7 cellular contexts compared by ENCODE assay signal in the genomic region with DNA sequence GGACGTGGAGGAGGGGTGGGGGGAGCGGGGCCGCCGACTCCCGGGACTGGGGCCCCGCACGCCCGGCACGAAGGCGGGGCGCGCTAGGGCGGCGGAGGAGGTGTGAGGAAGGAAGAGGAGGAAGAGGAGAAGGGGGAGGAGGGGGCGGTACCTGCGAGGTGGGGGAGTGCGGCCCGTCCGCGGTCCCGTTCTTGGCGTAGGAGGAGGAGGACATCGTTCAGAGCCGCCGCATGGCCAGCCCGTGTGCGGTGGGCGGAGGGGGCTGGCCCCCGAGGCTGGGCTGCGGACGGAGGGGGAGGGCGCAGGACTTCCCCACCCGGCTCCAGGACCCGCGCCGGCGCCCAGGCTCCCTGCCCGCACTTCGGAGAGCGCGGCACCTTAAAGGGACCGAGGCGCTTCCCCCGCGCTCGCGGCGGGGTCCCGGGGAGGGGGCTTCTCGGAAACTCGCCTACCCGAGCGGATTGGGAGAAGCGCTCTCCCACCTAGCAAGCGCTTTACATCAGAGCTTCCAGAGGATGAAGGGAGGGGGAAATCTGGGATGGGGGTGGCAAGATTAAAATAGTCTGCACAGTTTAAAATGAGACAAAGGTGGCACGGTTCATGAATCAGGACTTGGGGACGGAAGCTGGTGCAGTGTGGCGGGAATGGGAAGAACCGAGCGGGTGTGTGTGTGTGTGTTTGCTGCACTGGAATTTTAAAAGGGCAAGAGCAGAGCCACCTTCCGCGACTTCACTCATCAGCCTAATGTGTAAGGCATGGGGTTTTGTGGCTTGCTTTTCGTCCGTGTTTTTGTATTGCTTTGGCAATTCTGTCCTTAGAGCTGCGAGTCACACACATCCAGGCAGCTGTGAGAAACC. TPM values are rescaled to one million over a fixed set of nuclear protein-coding genes. Genes with fewer than 3 reads are reported as not detected.
A peak's percentile ranks its signal among the peaks of the same experiment; 100 is the strongest.
DNase-seq lines count a peak whose midpoint lies in the region; ATAC-seq and TF ChIP-seq lines count a peak whose summit lies in the region.

Gene CACNB4 (minus strand): TSS at position 247 of the 857 bp plus-strand sequence.

- H3K36me3 ChIP-seq in HAP-1 (replicated peaks) (no peaks in the 10 kb centered on the region), SJCRH30 (no peaks in the 10 kb centered on the region), mesendoderm (ENCODE audit: control insufficient read depth, insufficient read depth, low read length) (no peaks in the 10 kb centered on the region), upper lobe of left lung (no peaks in the 10 kb centered on the region)

- no peaks in the 10 kb centered on the region for H3K79me1 ChIP-seq in mesendoderm (ENCODE audit: low read length)

- TF ChIP-seq EP300 in upper lobe of left lung (IDR thresholded peaks at IDR 0.05): no peak

- peak within 1 kb of the TSS; percentile 49 for H3K4me2 ChIP-seq in mesendoderm (ENCODE audit: low read length)

- H3K9ac ChIP-seq in mesendoderm (ENCODE audit: low read length): peak within 1 kb of the TSS; percentile 52

- peak within 1 kb of the TSS; percentile 16 for H3K18ac ChIP-seq in mesendoderm (ENCODE audit: low read length)

- no peaks in the 10 kb centered on the region for H3K79me2 ChIP-seq in mesendoderm (ENCODE audit: control insufficient read depth, insufficient read depth, low read length)

- intact Hi-C loops in dorsolateral prefrontal cortex (cut with DNase I): no loop called here

- peak within 1 kb of the TSS; percentile 51 for H3K4me3 ChIP-seq in HAP-1
- peak within 1 kb of the TSS; percentile 62 for H3K4me3 ChIP-seq in SJCRH30
- H3K4me3 ChIP-seq in dorsolateral prefrontal cortex: peak within 1 kb of the TSS; percentile 54 to 84 (median 74)
- H3K4me3 ChIP-seq in mesendoderm (ENCODE audit: low read length): peak within 1 kb of the TSS; percentile 39
- peak within 1 kb of the TSS; percentile 63 to 83 (median 74) for H3K4me3 ChIP-seq in upper lobe of left lung

- TF ChIP-seq POLR2A in upper lobe of left lung (IDR thresholded peaks at IDR 0.05): no peak

- no peak within 1 kb of the TSS for H3K4ac ChIP-seq in mesendoderm (ENCODE audit: low read depth, low read length)

- in situ Hi-C loops in HAP-1 (cut with MboI; ENCODE audit: low sequenced_read_pairs): no loop called here

- no CpG with 5 or more reads among the region's 65 CpGs for WGBS in mesendoderm (ENCODE audit: extremely low coverage, insufficient coverage, low lambda C conversion rate)
- WGBS in upper lobe of left lung, 2 donors: 1% methylated on average over 35 to 55 of the region's 65 CpGs

- ATAC-seq in upper lobe of left lung (ENCODE audit: low FRiP score in 2 of 2): peak; percentile 64 to 71
- ATAC-seq in HG03025 (IDR thresholded peaks at IDR 0.05; ENCODE audit: low FRiP score, unreplicated experiment): no peak

- H2BK5ac ChIP-seq in mesendoderm (ENCODE audit: low read length): no peak within 1 kb of the TSS

- no peak within 1 kb of the TSS for H4K5ac ChIP-seq in mesendoderm (ENCODE audit: low read length)

- H2AK5ac ChIP-seq in mesendoderm (ENCODE audit: low read length): no peak within 1 kb of the TSS

- no peak within 1 kb of the TSS for H4K8ac ChIP-seq in mesendoderm (ENCODE audit: low read depth, low read length)

- DNase-seq in GM03348 (ENCODE audit: low spot score) (peak; percentile 52), HAP-1 (ENCODE audit: low spot score in 2 of 2) (peak; percentile 29 to 74), SJCRH30 (peak; percentile 7 to 40), dorsolateral prefrontal cortex (peak in 2 of 10 donors; percentile 22 to 38), mesendoderm (peak; percentile 25), upper lobe of left lung (peak; percentile 43 to 89)

- H3K23ac ChIP-seq in mesendoderm (ENCODE audit: low read length): no peak within 1 kb of the TSS

- H3K4me1 ChIP-seq in HAP-1: peaks cover 12% of the 10 kb centered on the region
- H3K4me1 ChIP-seq in SJCRH30: peaks cover 3% of the 10 kb centered on the region; the same call in 1 of the 2 replicates
- peaks cover 4% of the 10 kb centered on the region for H3K4me1 ChIP-seq in mesendoderm (ENCODE audit: control insufficient read depth, low read depth, low read length)
- peaks cover 13 to 29% (median 21%) of the 10 kb centered on the region in 4 donors for H3K4me1 ChIP-seq in upper lobe of left lung

- H3K56ac ChIP-seq in mesendoderm (ENCODE audit: low read length): peak within 1 kb of the TSS; percentile 67

- TF ChIP-seq CTCF in dorsolateral prefrontal cortex (IDR thresholded peaks at IDR 0.05 in 54 of 56, conservative IDR thresholded peaks at IDR 0.05 in 2 of 56; ENCODE audit: low read depth in 1 of 56, partially characterized antibody in 56 of 56) (no peak), upper lobe of left lung (IDR thresholded peaks at IDR 0.05) (no peak)

- H3K27me3 ChIP-seq in HAP-1 (ENCODE audit: low read depth) (0 out of 2 replicates have a peak, but pooled peaks cover 6% of the 10 kb centered on the region), SJCRH30 (0 out of 2 replicates have a peak, but pooled peaks cover 5% of the 10 kb centered on the region), dorsolateral prefrontal cortex (no peaks in the 10 kb centered on the region), mesendoderm (ENCODE audit: insufficient read depth, low read length, poor library complexity) (peaks cover 31% of the 10 kb centered on the region), upper lobe of left lung (peaks cover 0 to 7% (median 2%) of the 10 kb centered on the region in 4 donors)

- no peak within 1 kb of the TSS for H2BK15ac ChIP-seq in mesendoderm (replicated peaks; ENCODE audit: low read depth)

- H2BK120ac ChIP-seq in mesendoderm (ENCODE audit: low read depth, low read length): no peak within 1 kb of the TSS

- no peak within 1 kb of the TSS for H3K27ac ChIP-seq in SJCRH30
- peak within 1 kb of the TSS in 51 of 59 donors; percentile 5 to 92 (median 74) for H3K27ac ChIP-seq in dorsolateral prefrontal cortex
- no peak within 1 kb of the TSS for H3K27ac ChIP-seq in mesendoderm (ENCODE audit: low read depth, low read length)
- H3K27ac ChIP-seq in upper lobe of left lung: peak within 1 kb of the TSS; percentile 6 to 75 (median 40)

- no peaks in the 10 kb centered on the region for H3K9me3 ChIP-seq in HAP-1
- H3K9me3 ChIP-seq in SJCRH30 (replicated peaks): no peaks in the 10 kb centered on the region
- H3K9me3 ChIP-seq in upper lobe of left lung: no peaks in the 10 kb centered on the region

RNA-seq across cellular contexts. Expression of gene CACNB4, which starts in this region (rescaled TPM):
- total RNA-seq in SJCRH30 (2014; rRNA removed; shearing (Covaris generic)): 1.8 and 2.2 TPM in 2 replicates
- total RNA-seq in dorsolateral prefrontal cortex (100 to 1,000 TPM in 91 of 120 experiments, 10 to 100 TPM in 29; 46.7 to 179 (median 122) TPM), upper lobe of left lung (10 to 100 TPM in 3 of 6 donors, 1 to 10 TPM in 3; 7.7 to 21.0 (median 12.8) TPM)
- polyA plus RNA-seq in mesendoderm (2013, experiment 1 of 2): 0.66 TPM
- 0.77 TPM for polyA plus RNA-seq in mesendoderm (2013, experiment 2 of 2)

Comparison
In these comparisons a context has a peak if more than half of its experiments do, and no peak if none do; other contexts are left out.
1. H3K27ac ChIP-seq: peak in dorsolateral prefrontal cortex (51 of 59) and upper lobe of left lung (4 of 4); none in SJCRH30 (single experiment) and mesendoderm (single experiment).
2. Peak in every context shown above with its lines, with median percentiles within 50 percentile points of each other: H3K4me3 ChIP-seq.